In the genomic region with DNA sequence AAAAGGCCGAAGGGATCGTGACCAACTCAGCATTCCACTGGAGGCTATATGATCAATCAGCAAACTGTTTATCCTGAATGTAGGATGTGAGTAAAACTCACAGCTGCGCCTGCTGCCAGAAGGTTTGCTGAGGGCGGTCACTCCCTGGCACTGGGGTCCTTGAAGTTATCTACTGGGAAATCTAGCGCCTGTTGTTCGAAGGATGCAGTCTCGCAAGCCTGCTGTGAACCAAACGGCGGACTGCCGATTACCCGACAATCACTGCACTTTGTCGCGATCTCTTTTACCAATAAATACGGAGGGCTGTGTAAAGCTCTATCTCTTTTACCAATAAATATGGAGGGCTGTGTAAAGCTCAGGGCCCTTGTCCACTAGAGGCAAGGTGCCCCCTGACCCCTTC, we compare ENCODE assay signal across 27 cellular contexts.
"Had no signal": no experiment of that assay in that cellular context is flagged by ENCODE, and none has a peak within 500 bp of the region (broad histone marks: within the 10 kb centered on the region; RNA-seq: fewer than 3 reads in every experiment).

No MANE protein-coding gene starts in this region.

- DNase-seq: activated CD4-positive, alpha-beta memory T cell treated with anti-CD3 and anti-CD28 coated beads for 36 hours; activated CD4-positive, alpha-beta T cell treated with anti-CD3 and anti-CD28 coated beads for 36 hours; activated CD4-positive, alpha-beta T cell treated with anti-CD3 and anti-CD28 coated beads, Interleukin-2, amount 10 ng/mL, durations not matched to agents 24 days and 14 days; activated CD4-positive, CD25-positive, alpha-beta regulatory T cell; activated CD4-positive, CD25-positive, alpha-beta regulatory T cell treated with anti-CD3 and anti-CD28 coated beads, Interleukin-2, amount 50 U/mL, for 72 hours; activated CD8-positive, alpha-beta memory T cell treated with anti-CD3 and anti-CD28 coated beads, Interleukin-2, amount 10 ng/mL, durations not matched to agents 7 days and 5 days; activated CD8-positive, alpha-beta T cell treated with anti-CD3 and anti-CD28 coated beads, Interleukin-2, amount 10 ng/mL, durations not matched to agents 7 days and 5 days; activated gamma-delta T cell; activated naive CD4-positive, alpha-beta T cell; activated naive CD4-positive, alpha-beta T cell treated with anti-CD3 and anti-CD28 coated beads, Interleukin-2, amount 10 ng/mL, durations not matched to agents 7 days and 5 days; activated naive CD8-positive, alpha-beta T cell treated with anti-CD3 and anti-CD28 coated beads, Interleukin-2, amount 10 ng/mL, durations not matched to agents 7 days and 5 days; activated T-cell treated with anti-CD3 and anti-CD28 coated beads, Interleukin-2, amount 50 U/mL, for 4 hours; central memory CD4-positive, alpha-beta T cell; cerebellar nuclear complex; effector memory CD4-positive, alpha-beta T cell; endodermal cell; foreskin fibroblast; T-helper 2 cell had no signal

- H3K9me3 ChIP-seq: ascending aorta, breast epithelium had no signal

- H3K4me1 ChIP-seq: ascending aorta, breast epithelium had no signal

- FAIRE-seq: frontal cortex had no signal

- H3K27me3 ChIP-seq: ascending aorta, breast epithelium, cardiac muscle cell, dorsolateral prefrontal cortex had no signal

- H3K27ac ChIP-seq: ascending aorta, breast epithelium, cardiac muscle cell, coronary artery had no signal

- H3K4me3 ChIP-seq: ascending aorta, breast epithelium, cardiac muscle cell, coronary artery, dorsolateral prefrontal cortex had no signal

- ATAC-seq: activated CD4-positive, alpha-beta T cell treated with anti-CD3 and anti-CD28 coated beads for 36 hours; activated CD8-positive, alpha-beta memory T cell treated with anti-CD3 and anti-CD28 coated beads, Interleukin-2, amount 10 ng/mL, durations not matched to agents 7 days and 5 days; activated CD8-positive, alpha-beta T cell treated with anti-CD3 and anti-CD28 coated beads, Interleukin-2, amount 10 ng/mL, durations not matched to agents 7 days and 5 days; activated naive CD4-positive, alpha-beta T cell treated with anti-CD3 and anti-CD28 coated beads, Interleukin-2, amount 50 U/mL, for 72 hours; activated T-cell treated with anti-CD3 and anti-CD28 coated beads, Interleukin-2, amount 50 U/mL, for 4 hours; activated T-helper 17 cell treated with anti-CD3 and anti-CD28 coated beads, Interleukin-2, amount 50 U/mL, for 72 hours; esophagus mucosa had no signal

- H3K36me3 ChIP-seq: breast epithelium had no signal
